In genomic region chr13:107205318-107206112, GRCh38 we compare ENCODE assay signal across 8 cellular contexts.
DNase-seq lines count a peak whose midpoint lies in the region; ATAC-seq and TF ChIP-seq lines count a peak whose summit lies in the region.

No MANE protein-coding gene starts in this region.

- TF ChIP-seq CTCF in omental fat pad (IDR thresholded peaks at IDR 0.05) (peak in 2 of 3 donors; percentile 39 to 90), tibial nerve (IDR thresholded peaks at IDR 0.05) (peak; percentile 71 to 98 (median 88))

- DNase-seq in DMS79 (lab: John Stamatoyannopoulos, UW) (peak; percentile 22), OCI-M1 (lab: John Stamatoyannopoulos, UW) (peak; percentile 80), fibroblast of the conjunctiva (ENCODE audit: low read depth) (peak; percentile 21), omental fat pad (ENCODE audit: low spot score) (peak; percentile 58), tibial nerve (ENCODE audit: low spot score in 2 of 2) (peak; percentile 49 to 64)
- peak; percentile 21 for DNase-seq in activated T-helper 1 cell treated with anti-CD3 and anti-CD28 coated beads, Interleukin-12 subunit alpha, Interleukin-12 subunit beta, Interleukin-2, Interleukin-4 antibody, amounts not matched to agents 30 ng/mL and 10 ng/mL and 1 ng/mL, durations not matched to agents 14 hours and 24 hours and 36 hours (ENCODE audit: low spot score)

- no peaks in the 10 kb centered on the region for H3K9me3 Mint-ChIP-seq in activated T-helper 1 cell treated with anti-CD3 and anti-CD28 coated beads, Interleukin-12 subunit alpha, Interleukin-12 subunit beta, Interleukin-2, Interleukin-4 antibody, amounts not matched to agents 30 ng/mL and 10 ng/mL and 1 ng/mL, durations not matched to agents 14 hours and 24 hours and 36 hours

- no peaks in the 10 kb centered on the region for H3K36me3 ChIP-seq in tibial nerve

- no peak for TF ChIP-seq POLR2A in tibial nerve (IDR thresholded peaks at IDR 0.05)

- no peak overlapping the region for H3K27ac ChIP-seq in tibial nerve

- H3K27ac Mint-ChIP-seq in activated T-helper 1 cell treated with anti-CD3 and anti-CD28 coated beads, Interleukin-12 subunit alpha, Interleukin-12 subunit beta, Interleukin-2, Interleukin-4 antibody, amounts not matched to agents 30 ng/mL and 10 ng/mL and 1 ng/mL, durations not matched to agents 14 hours and 24 hours and 36 hours, result no peak overlapping the region

- H3K4me3 Mint-ChIP-seq in activated T-helper 1 cell treated with anti-CD3 and anti-CD28 coated beads, Interleukin-12 subunit alpha, Interleukin-12 subunit beta, Interleukin-2, Interleukin-4 antibody, amounts not matched to agents 30 ng/mL and 10 ng/mL and 1 ng/mL, durations not matched to agents 14 hours and 24 hours and 36 hours, result no peak overlapping the region

- intact Hi-C loops in activated T-helper 1 cell treated with anti-CD3 and anti-CD28 coated beads, Interleukin-12 subunit alpha, Interleukin-12 subunit beta, Interleukin-2, Interleukin-4 antibody, amounts not matched to agents 30 ng/mL and 10 ng/mL and 1 ng/mL, durations not matched to agents 14 hours and 24 hours and 36 hours (cut with micrococcal nuclease), result loop anchor here (1.0 kb wide), 1 partner anchor 950 kb away; no protein-coding TSS in a partner anchor

- no peaks in the 10 kb centered on the region for H3K4me1 Mint-ChIP-seq in activated T-helper 1 cell treated with anti-CD3 and anti-CD28 coated beads, Interleukin-12 subunit alpha, Interleukin-12 subunit beta, Interleukin-2, Interleukin-4 antibody, amounts not matched to agents 30 ng/mL and 10 ng/mL and 1 ng/mL, durations not matched to agents 14 hours and 24 hours and 36 hours (ENCODE audit: low read depth)

- no peak overlapping the region for H3K4me3 ChIP-seq in tibial nerve

- no peaks in the 10 kb centered on the region for H3K9me3 ChIP-seq in tibial nerve

- peaks cover 0 to 26% (median 0%) of the 10 kb centered on the region in 4 donors for H3K4me1 ChIP-seq in tibial nerve

- H3K27me3 ChIP-seq in tibial nerve, result no peaks in the 10 kb centered on the region

- H3K36me3 Mint-ChIP-seq in activated T-helper 1 cell treated with anti-CD3 and anti-CD28 coated beads, Interleukin-12 subunit alpha, Interleukin-12 subunit beta, Interleukin-2, Interleukin-4 antibody, amounts not matched to agents 30 ng/mL and 10 ng/mL and 1 ng/mL, durations not matched to agents 14 hours and 24 hours and 36 hours (ENCODE audit: low read depth), result no peaks in the 10 kb centered on the region

- 24 to 28% methylated on average over 16 of the region's 16 CpGs for WGBS in tibial nerve, 2 donors

- no peaks in the 10 kb centered on the region for H3K27me3 Mint-ChIP-seq in activated T-helper 1 cell treated with anti-CD3 and anti-CD28 coated beads, Interleukin-12 subunit alpha, Interleukin-12 subunit beta, Interleukin-2, Interleukin-4 antibody, amounts not matched to agents 30 ng/mL and 10 ng/mL and 1 ng/mL, durations not matched to agents 14 hours and 24 hours and 36 hours (ENCODE audit: insufficient read depth)

- no peak for TF ChIP-seq EP300 in tibial nerve (IDR thresholded peaks at IDR 0.05)

- ATAC-seq in GM21367 (IDR thresholded peaks at IDR 0.05; ENCODE audit: unreplicated experiment) (peak; percentile 97), HG03571 (IDR thresholded peaks at IDR 0.05; ENCODE audit: unreplicated experiment) (peak; percentile 93), omental fat pad (ENCODE audit: low FRiP score) (peak; percentile 60)

Comparison
In these comparisons a context has a peak if more than half of its experiments do, and no peak if none do; other contexts are left out.
1. DNase-seq: peak in every context shown above with its lines; median percentile 80 in OCI-M1; 58 in omental fat pad; 56 in tibial nerve; 22 in DMS79; 21 in activated T-helper 1 cell treated with anti-CD3 and anti-CD28 coated beads, Interleukin-12 subunit alpha, Interleukin-12 subunit beta, Interleukin-2, Interleukin-4 antibody, amounts not matched to agents 30 ng/mL and 10 ng/mL and 1 ng/mL, durations not matched to agents 14 hours and 24 hours and 36 hours; 21 in fibroblast of the conjunctiva.